9 cellular contexts compared by ENCODE assay signal in genomic region chr15:89654847-89655805, GRCh38. TPM values are rescaled to one million over a fixed set of nuclear protein-coding genes. Genes with fewer than 3 reads are reported as not detected.
DNase-seq lines count a peak whose midpoint lies in the region; TF ChIP-seq lines count a peak whose summit lies in the region.
"Had no signal": no experiment of that assay in that cellular context is flagged by ENCODE, and none has a peak within 500 bp of the region (broad histone marks: within the 10 kb centered on the region; RNA-seq: fewer than 3 reads in every experiment).

Gene KIF7 (minus strand): TSS chr15:89655467. CDS start chr15:89652930, 2,537 bp downstream.

- no peaks in the 10 kb centered on the region for H3K36me3 ChIP-seq in spleen

- H3K36me3 Mint-ChIP-seq in activated CD4-positive, alpha-beta T cell treated with anti-CD3 and anti-CD28 coated beads, Interleukin-2, amount 10 ng/mL, durations not matched to agents 7 days and 5 days (ENCODE audit: low read depth): peaks cover 2% of the 10 kb centered on the region
- H3K36me3 Mint-ChIP-seq in MCF 10A (ENCODE audit: insufficient read depth, unreplicated experiment): no peaks in the 10 kb centered on the region

- peaks cover 0 to 58% (median 16%) of the 10 kb centered on the region in 7 donors for H3K27me3 ChIP-seq in spleen (replicated peaks in 1 of 7)

- H3K9me3 Mint-ChIP-seq in activated CD4-positive, alpha-beta T cell treated with anti-CD3 and anti-CD28 coated beads, Interleukin-2, amount 10 ng/mL, durations not matched to agents 7 days and 5 days: no peaks in the 10 kb centered on the region
- H3K9me3 Mint-ChIP-seq in MCF 10A (ENCODE audit: unreplicated experiment): no peaks in the 10 kb centered on the region

- TF ChIP-seq CTCF in MCF 10A (IDR thresholded peaks at IDR 0.05; ENCODE audit: unreplicated experiment) (no peak), spleen (IDR thresholded peaks at IDR 0.05 in 8 of 11, conservative IDR thresholded peaks at IDR 0.05 in 3 of 11) (no peak)

- peaks cover 5 to 17% (median 15%) of the 10 kb centered on the region in 6 donors for H3K4me1 ChIP-seq in spleen

- peak within 1 kb of the TSS; percentile 10 to 68 (median 45) for H3K4me3 ChIP-seq in spleen

- no TSS peak for BruUV-seq in MCF 10A (replicated peaks; lab: Mats Ljungman, UMichigan)

- H3K27ac ChIP-seq in spleen: peak within 1 kb of the TSS in 2 of 8 donors; percentile 38 to 40
- H3K27ac ChIP-seq: epithelial cell of prostate had no signal

- peak within 1 kb of the TSS; percentile 57 for H3K4me3 Mint-ChIP-seq in activated CD4-positive, alpha-beta T cell treated with anti-CD3 and anti-CD28 coated beads, Interleukin-2, amount 10 ng/mL, durations not matched to agents 7 days and 5 days
- peak within 1 kb of the TSS; percentile 62 for H3K4me3 Mint-ChIP-seq in MCF 10A (ENCODE audit: unreplicated experiment)

- no peak for TF ChIP-seq POLR2A in spleen (IDR thresholded peaks at IDR 0.05)

- intact Hi-C loops in MCF 10A (cut with micrococcal nuclease) (no loop called here), spleen (cut with DNase I; ENCODE audit: low total_unique reads) (no loop called here)

- CTCF ChIA-PET in activated CD4-positive, alpha-beta T cell treated with anti-CD3 and anti-CD28 coated beads, Interleukin-2, amount 10 ng/mL, durations not matched to agents 7 days and 5 days (lab: Charles Lee): no interaction called here
- CTCF ChIA-PET in MCF 10A (lab: Yijun Ruan, JAX): interaction anchor here (0.8 to 1.1 kb wide), 2 partner anchors 43 to 212 kb away, joined by 3 to 4 read pairs; no protein-coding TSS in a partner anchor

- peaks cover 48% of the 10 kb centered on the region for H3K27me3 Mint-ChIP-seq in activated CD4-positive, alpha-beta T cell treated with anti-CD3 and anti-CD28 coated beads, Interleukin-2, amount 10 ng/mL, durations not matched to agents 7 days and 5 days
- H3K27me3 Mint-ChIP-seq in MCF 10A (ENCODE audit: insufficient read depth, unreplicated experiment): peaks cover 21% of the 10 kb centered on the region

- POLR2A ChIA-PET in activated CD4-positive, alpha-beta T cell treated with anti-CD3 and anti-CD28 coated beads, Interleukin-2, amount 10 ng/mL, durations not matched to agents 7 days and 5 days (lab: Charles Lee): no interaction called here
- POLR2A ChIA-PET in MCF 10A (lab: Yijun Ruan, JAX): interaction anchor here (0.9 kb wide), 1 partner anchor 30 kb away, joined by 3 read pairs; no protein-coding TSS in a partner anchor

- peak within 1 kb of the TSS; percentile 47 for H3K27ac Mint-ChIP-seq in activated CD4-positive, alpha-beta T cell treated with anti-CD3 and anti-CD28 coated beads, Interleukin-2, amount 10 ng/mL, durations not matched to agents 7 days and 5 days
- H3K27ac Mint-ChIP-seq in MCF 10A (ENCODE audit: low read depth, unreplicated experiment): no peak within 1 kb of the TSS

- H3K9me3 ChIP-seq in spleen: no peaks in the 10 kb centered on the region

- peaks cover 14% of the 10 kb centered on the region for H3K4me1 Mint-ChIP-seq in activated CD4-positive, alpha-beta T cell treated with anti-CD3 and anti-CD28 coated beads, Interleukin-2, amount 10 ng/mL, durations not matched to agents 7 days and 5 days
- no peaks in the 10 kb centered on the region for H3K4me1 Mint-ChIP-seq in MCF 10A (ENCODE audit: insufficient read depth, unreplicated experiment)

- WGBS in spleen, 5 donors: 2 to 3% (median 2%) methylated on average over 44 to 87 of the region's 87 CpGs

- DNase-seq in activated CD4-positive, alpha-beta T cell treated with anti-CD3 and anti-CD28 coated beads, Interleukin-2, amount 10 ng/mL, durations not matched to agents 7 days and 5 days: no peak
- no peak for DNase-seq in activated CD4-positive, alpha-beta T cell treated with anti-CD3 and anti-CD28 coated beads, Interleukin-2, amount 50 U/mL, for 1 hour
- peak; percentile 41 for DNase-seq in NCI-H2227 treated with DMSO at 0.1 percent for 48 hours (lab: John Stamatoyannopoulos, UW)
- DNase-seq in MCF 10A (ENCODE audit: unreplicated experiment): no peak
- DNase-seq in iris pigment epithelial cell (ENCODE audit: low read depth): peak; percentile 49
- no peak for DNase-seq in spleen
- DNase-seq in cerebellar nuclear complex (lab: John Stamatoyannopoulos, UW): no peak
- no peak for DNase-seq in SKM-1 (lab: John Stamatoyannopoulos, UW; ENCODE audit: unreplicated experiment)

RNA-seq across cellular contexts. Expression of gene KIF7, which starts in this region (rescaled TPM):
- total RNA-seq in activated CD4-positive, alpha-beta T cell treated with anti-CD3 and anti-CD28 coated beads, Interleukin-2, amount 10 ng/mL, durations not matched to agents 7 days and 5 days: under 1 TPM; 0.65 to 0.67 TPM
- total RNA-seq in MCF 10A (2022) (2.7 and 3.1 TPM in 2 replicates), spleen (1 to 10 TPM; 2.2 to 3.9 (median 2.5) TPM)
- 1 to 10 TPM; 1.1 to 1.8 (median 1.3) TPM for polyA plus RNA-seq in spleen

Comparison
In these comparisons a context has a peak if more than half of its experiments do, and no peak if none do; other contexts are left out.
1. DNase-seq: peak in NCI-H2227 treated with DMSO at 0.1 percent for 48 hours (single experiment) and iris pigment epithelial cell (single experiment); none in activated CD4-positive, alpha-beta T cell treated with anti-CD3 and anti-CD28 coated beads, Interleukin-2, amount 10 ng/mL, durations not matched to agents 7 days and 5 days (single experiment), activated CD4-positive, alpha-beta T cell treated with anti-CD3 and anti-CD28 coated beads, Interleukin-2, amount 50 U/mL, for 1 hour (single experiment), MCF 10A (single experiment), spleen (single experiment), cerebellar nuclear complex (0 of 2) and SKM-1 (single experiment).